ENCODE assay signal across 15 cellular contexts in the genomic region with DNA sequence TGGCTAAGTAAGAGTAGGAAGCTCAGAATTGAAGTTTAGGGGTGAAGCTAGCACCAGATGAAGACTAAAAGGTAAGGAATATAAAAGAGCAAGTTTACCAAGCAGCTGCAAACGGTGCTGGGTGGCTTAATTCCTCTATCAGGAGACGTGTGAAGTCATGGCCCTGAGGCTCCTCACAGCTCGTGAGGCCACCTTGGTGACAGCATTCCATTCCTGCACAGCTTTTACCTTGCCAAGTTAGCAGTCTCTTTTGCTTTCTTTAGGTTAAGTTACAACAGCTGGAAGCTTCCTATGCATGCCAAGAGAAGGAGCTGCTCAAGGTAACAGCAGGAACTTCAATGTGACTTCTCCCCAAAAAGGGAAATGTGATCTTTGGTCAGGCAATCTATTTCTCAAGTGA. TPM values are rescaled to one million over a fixed set of nuclear protein-coding genes. Genes with fewer than 3 reads are reported as not detected.
DNase-seq lines count a peak whose midpoint lies in the region; TF ChIP-seq lines count a peak whose summit lies in the region.
"Had no signal": no experiment of that assay in that cellular context is flagged by ENCODE, and none has a peak within 500 bp of the region (broad histone marks: within the 10 kb centered on the region; RNA-seq: fewer than 3 reads in every experiment).

No MANE protein-coding gene starts in this region.

- TF ChIP-seq CTCF in breast epithelium (IDR thresholded peaks at IDR 0.05) (no peak), epithelial cell of esophagus (IDR thresholded peaks at IDR 0.05; ENCODE audit: insufficient read depth, low read depth, low read length, missing control alignments) (no peak)

- H3K4me3 ChIP-seq in breast epithelium (no peak overlapping the region), epithelial cell of esophagus (ENCODE audit: low read length) (no peak overlapping the region)

- no peaks in the 10 kb centered on the region for H3K4me1 ChIP-seq in breast epithelium

- no peak overlapping the region for H3K27ac ChIP-seq in breast epithelium
- H3K27ac ChIP-seq: 22Rv1 had no signal

- H3K27me3 ChIP-seq in breast epithelium: no peaks in the 10 kb centered on the region

- H3K36me3 ChIP-seq in breast epithelium: no peaks in the 10 kb centered on the region

- TF ChIP-seq POLR2A in breast epithelium (IDR thresholded peaks at IDR 0.05): no peak

- peak; percentile 10 to 70 for DNase-seq in T47D (ENCODE audit: low read depth in 1 of 2, low spot score in 1 of 2)
- DNase-seq in breast epithelium (ENCODE audit: low spot score in 2 of 2): no peak
- DNase-seq in epithelial cell of esophagus (ENCODE audit: low read depth): peak; percentile 11
- peak; percentile 69 for DNase-seq in left kidney (ENCODE audit: low read depth, low spot score)
- DNase-seq in NCI-H748 (lab: John Stamatoyannopoulos, UW; ENCODE audit: unreplicated experiment): no peak
- no peak for DNase-seq in T1000 (lab: John Stamatoyannopoulos, UW)
- no peak for DNase-seq in T-helper 9 cell
- no peak for DNase-seq in NOMO-1 (lab: John Stamatoyannopoulos, UW; ENCODE audit: unreplicated experiment in 2 of 2)
- DNase-seq: Caco-2; CD8-positive, alpha-beta T cell; DMS53; H7 had no signal

- in situ Hi-C loops in T47D (cut with HindIII; ENCODE audit: low pct_unique_long_range_greater_than_20kb, low sequenced_read_pairs): no loop called here

- intact Hi-C loops in breast epithelium (cut with DNase I; ENCODE audit: low total_unique reads): no loop called here

- no peaks in the 10 kb centered on the region for H3K9me3 ChIP-seq in breast epithelium
- H3K9me3 ChIP-seq: Caco-2 had no signal

RNA-seq across cellular contexts. Expression of gene TMCO5A, which starts 6.4 kb away (rescaled TPM):
- not detected for total RNA-seq in breast epithelium
- total RNA-seq: A673; Caco-2; CD8-positive, alpha-beta T cell; H7; HT-29 had no signal

Comparison
In these comparisons a context has a peak if more than half of its experiments do, and no peak if none do; other contexts are left out.
1. DNase-seq: peak in T47D (2 of 2), epithelial cell of esophagus (single experiment) and left kidney (single experiment); none in breast epithelium (0 of 2), NCI-H748 (single experiment), T1000 (single experiment), T-helper 9 cell (single experiment) and NOMO-1 (0 of 2).